In the genomic region with DNA sequence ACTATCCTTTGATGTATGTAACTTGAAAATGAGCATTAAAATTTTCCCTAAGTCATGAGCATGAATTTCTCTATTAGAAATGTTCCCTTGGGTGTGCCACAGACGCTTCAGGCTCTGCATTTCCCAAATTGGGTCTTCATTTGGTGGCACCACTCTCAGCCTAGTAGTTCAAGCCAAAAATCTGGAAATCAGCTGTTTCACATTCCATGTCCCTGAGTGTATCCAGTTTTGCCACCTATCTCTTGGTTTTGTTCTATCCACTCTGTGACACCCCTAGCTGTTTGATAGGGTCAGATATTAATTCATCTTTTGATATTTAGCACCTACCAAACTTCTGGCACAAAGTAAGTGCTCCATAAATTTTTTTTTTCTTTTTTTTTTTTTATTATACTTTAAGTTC, we compare ENCODE assay signal across 24 cellular contexts.
"Had no signal": no experiment of that assay in that cellular context is flagged by ENCODE, and none has a peak within 500 bp of the region (broad histone marks: within the 10 kb centered on the region; RNA-seq: fewer than 3 reads in every experiment).

No MANE protein-coding gene starts in this region.

- H3K36me3 Mint-ChIP-seq: memory B cell had no signal

- H3K27me3 ChIP-seq: dorsolateral prefrontal cortex, gastroesophageal sphincter, left lung, pancreas, stomach, transverse colon had no signal

- H3K27ac Mint-ChIP-seq: mesothelial cell of epicardium, nephron, progenitor cell of endocrine pancreas had no signal

- H3K4me1 ChIP-seq: gastroesophageal sphincter, stomach, transverse colon had no signal

- ATAC-seq: esophagus mucosa, gastroesophageal sphincter, left lung, lower lobe of right lung, pancreas, sciatic nerve had no signal

- DNase-seq: cortex of kidney; dorsolateral prefrontal cortex; effector CD8-positive, alpha-beta T cell; glutamatergic neuron; islet precursor cell; left lung; lower lobe of right lung; occipital lobe; pancreas; stimulated activated CD4-positive, alpha-beta T cell treated with anti-CD3 and anti-CD28 coated beads, Interleukin-2, amount 100 ng/mL, for 24 hours; stimulated activated CD4-positive, alpha-beta T cell treated with anti-CD3 and anti-CD28 coated beads, Interleukin-4, amount 100 ng/mL, for 4 hours; stimulated activated naive CD4-positive, alpha-beta T cell; stomach; substantia nigra; transverse colon had no signal

- H3K4me3 Mint-ChIP-seq: memory B cell, mesothelial cell of epicardium, nephron had no signal

- H3K27ac ChIP-seq: dorsolateral prefrontal cortex, gastroesophageal sphincter, left lung, lower lobe of right lung, pancreas, skin epidermis, stomach, thoracic aorta, transverse colon had no signal

- H3K4me3 ChIP-seq: dorsolateral prefrontal cortex, gastroesophageal sphincter, left lung, lower lobe of right lung, pancreas, skin epidermis, stomach, thoracic aorta, transverse colon had no signal

- H3K9me3 Mint-ChIP-seq: memory B cell, mesothelial cell of epicardium, nephron had no signal

- H3K27me3 Mint-ChIP-seq: memory B cell, progenitor cell of endocrine pancreas had no signal
